Comparison of ENCODE assay signal across 8 cellular contexts in the genomic region with DNA sequence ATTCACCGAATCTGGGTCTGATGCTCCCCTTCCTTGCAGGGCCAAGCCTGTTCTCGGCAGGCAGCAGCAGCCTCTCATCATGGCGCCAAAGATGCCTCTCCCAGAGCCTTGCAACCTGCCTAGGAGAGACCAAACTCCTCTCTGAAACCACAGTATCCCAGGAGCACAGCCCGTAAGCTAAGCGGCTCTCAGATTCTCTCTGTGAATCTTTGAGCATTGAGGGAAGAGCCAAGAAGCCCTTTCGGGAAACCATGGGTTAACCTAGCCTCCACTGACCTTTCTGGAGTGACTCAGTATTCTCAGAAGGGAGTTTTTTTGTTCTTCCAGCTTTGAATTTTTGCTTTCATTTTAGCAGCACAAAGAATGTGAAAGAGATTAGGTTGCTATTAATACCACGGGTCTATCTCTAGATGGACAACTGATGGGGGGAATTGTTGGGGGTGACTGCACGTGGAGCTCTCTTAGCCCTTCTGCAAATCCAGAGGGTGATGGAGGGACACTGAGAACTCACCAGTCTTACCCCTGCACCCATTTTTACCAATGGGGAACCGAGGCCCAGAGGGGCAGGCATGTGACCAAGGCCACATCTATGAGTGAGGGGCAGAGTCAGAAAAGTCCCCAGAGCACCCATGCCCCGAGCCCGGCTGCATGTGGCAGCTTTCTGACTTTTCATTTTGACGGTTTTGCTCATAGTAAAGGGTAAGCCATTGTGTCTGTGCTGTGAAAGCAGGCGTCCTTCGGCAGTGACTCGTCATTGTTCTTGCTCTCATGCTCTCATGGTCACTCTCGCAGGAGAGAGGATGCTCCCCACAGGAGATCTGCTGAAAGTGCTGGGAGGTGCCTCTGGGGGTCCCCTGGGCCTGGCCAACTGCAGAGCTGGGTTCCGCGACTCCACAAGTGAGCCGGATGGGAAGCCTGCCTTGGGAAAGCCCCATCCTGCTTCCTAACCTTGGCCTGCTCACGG. TPM values are rescaled to one million over a fixed set of nuclear protein-coding genes. Genes with fewer than 3 reads are reported as not detected.
DNase-seq lines count a peak whose midpoint lies in the region; ATAC-seq, FAIRE-seq and TF ChIP-seq lines count a peak whose summit lies in the region.

No MANE protein-coding gene starts in this region.

- H3K9me3 Mint-ChIP-seq in activated T-cell treated with anti-CD3 and anti-CD28 coated beads, Interleukin-2, amount 50 U/mL, for 24 hours = no peaks in the 10 kb centered on the region
- H3K9me3 Mint-ChIP-seq in effector memory CD8-positive, alpha-beta T cell = no peaks in the 10 kb centered on the region

- peaks cover 0 to 33% of the 10 kb centered on the region in 2 donors for H3K36me3 ChIP-seq in ascending aorta
- H3K36me3 ChIP-seq in mucosa of rectum (ENCODE audit: control insufficient read depth in 2 of 2, insufficient read depth in 2 of 2, low read length in 2 of 2) = no peaks in the 10 kb centered on the region
- H3K36me3 ChIP-seq in small intestine (ENCODE audit: control insufficient read depth in 2 of 2, insufficient read depth in 2 of 2, low read length in 2 of 2) = no peaks in the 10 kb centered on the region

- peak; percentile 73 for ATAC-seq in HG03135 (IDR thresholded peaks at IDR 0.05; ENCODE audit: unreplicated experiment)
- ATAC-seq in effector memory CD8-positive, alpha-beta T cell (replicated peaks) = no peak

- H3K4me3 Mint-ChIP-seq in activated T-cell treated with anti-CD3 and anti-CD28 coated beads, Interleukin-2, amount 50 U/mL, for 24 hours = peak overlapping the region; percentile 20
- no peak overlapping the region for H3K4me3 Mint-ChIP-seq in effector memory CD8-positive, alpha-beta T cell

- H3K27ac Mint-ChIP-seq in activated T-cell treated with anti-CD3 and anti-CD28 coated beads, Interleukin-2, amount 50 U/mL, for 24 hours = peak overlapping the region; percentile 62
- no peak overlapping the region for H3K27ac Mint-ChIP-seq in effector memory CD8-positive, alpha-beta T cell

- H3K4me1 Mint-ChIP-seq in activated T-cell treated with anti-CD3 and anti-CD28 coated beads, Interleukin-2, amount 50 U/mL, for 24 hours (ENCODE audit: low read depth) = peaks cover 25% of the 10 kb centered on the region
- peaks cover 0 to 4% of the 10 kb centered on the region in 2 donors for H3K4me1 Mint-ChIP-seq in effector memory CD8-positive, alpha-beta T cell (ENCODE audit: low read depth in 2 of 2)

- H3K4me3 ChIP-seq in ascending aorta (peak overlapping the region; percentile 32 to 45), mucosa of rectum (ENCODE audit: low read length in 2 of 2) (no peak overlapping the region), small intestine (ENCODE audit: low read depth in 1 of 2, low read length in 2 of 2) (no peak overlapping the region)

- intact Hi-C loops in ascending aorta (cut with DNase I) = loop anchor here (2.0 kb wide), 2 partner anchors 33 to 39 kb away; no protein-coding TSS in a partner anchor

- WGBS in small intestine, 3 donors = 52 to 75% (median 63%) methylated on average over 20 of the region's 20 CpGs

- no peaks in the 10 kb centered on the region for H3K27me3 Mint-ChIP-seq in activated T-cell treated with anti-CD3 and anti-CD28 coated beads, Interleukin-2, amount 50 U/mL, for 24 hours
- no peaks in the 10 kb centered on the region for H3K27me3 Mint-ChIP-seq in effector memory CD8-positive, alpha-beta T cell

- H3K27me3 ChIP-seq in ascending aorta (no peaks in the 10 kb centered on the region), mucosa of rectum (ENCODE audit: control insufficient read depth in 2 of 2, insufficient read depth in 2 of 2, low read length in 2 of 2) (no peaks in the 10 kb centered on the region), small intestine (ENCODE audit: control insufficient read depth in 2 of 2, insufficient read depth in 2 of 2, low read length in 2 of 2) (no peaks in the 10 kb centered on the region)

- DNase-seq in activated T-cell treated with anti-CD3 and anti-CD28 coated beads, Interleukin-2, amount 50 U/mL, for 24 hours = no peak
- no peak for DNase-seq in activated T-cell treated with anti-CD3 and anti-CD28 coated beads, Interleukin-2, amount 50 U/mL, for 1 hour
- DNase-seq in ascending aorta (ENCODE audit: low spot score in 2 of 2) = no peak
- DNase-seq in DMS53 (lab: John Stamatoyannopoulos, UW) = no peak
- no peak for DNase-seq in small intestine
- DNase-seq in effector memory CD8-positive, alpha-beta T cell = no peak

- H3K9ac ChIP-seq in mucosa of rectum (ENCODE audit: low read depth in 1 of 2, low read length in 2 of 2) = no peak overlapping the region

- peaks cover 38 to 96% of the 10 kb centered on the region in 2 donors for H3K4me1 ChIP-seq in ascending aorta
- peaks cover 18 to 29% of the 10 kb centered on the region in 2 donors for H3K4me1 ChIP-seq in mucosa of rectum (ENCODE audit: control insufficient read depth in 2 of 2, insufficient read depth in 2 of 2, low read length in 2 of 2)
- H3K4me1 ChIP-seq in small intestine (ENCODE audit: control insufficient read depth in 2 of 2, insufficient read depth in 1 of 2, low read depth in 1 of 2, low read length in 1 of 2) = peaks cover 3 to 15% of the 10 kb centered on the region in 2 donors

- TF ChIP-seq CTCF in ascending aorta (IDR thresholded peaks at IDR 0.05) = no peak

- H3K9me3 ChIP-seq in ascending aorta (no peaks in the 10 kb centered on the region), mucosa of rectum (ENCODE audit: control insufficient read depth in 2 of 2, low read length in 2 of 2) (no peaks in the 10 kb centered on the region), small intestine (ENCODE audit: control insufficient read depth, low read depth) (no peaks in the 10 kb centered on the region)

- H3K36me3 Mint-ChIP-seq in activated T-cell treated with anti-CD3 and anti-CD28 coated beads, Interleukin-2, amount 50 U/mL, for 24 hours (ENCODE audit: low read depth) = no peaks in the 10 kb centered on the region
- H3K36me3 Mint-ChIP-seq in effector memory CD8-positive, alpha-beta T cell (ENCODE audit: insufficient read depth) = no peaks in the 10 kb centered on the region

- FAIRE-seq in small intestine (lab: Jason Lieb, UNC) = no peak

- H3K27ac ChIP-seq in ascending aorta = peak overlapping the region; percentile 88 to 93
- H3K27ac ChIP-seq in mucosa of rectum (ENCODE audit: low read depth in 2 of 2, low read length in 2 of 2) = peak overlapping the region; percentile 49 to 57
- H3K27ac ChIP-seq in small intestine (ENCODE audit: low read depth in 1 of 2, low read length in 1 of 2) = peak overlapping the region in 1 of 2 donors; percentile 85

RNA-seq across cellular contexts. Expression of a gene that starts 36.0 kb away (rescaled TPM):
- total RNA-seq in ascending aorta = 236 TPM
- 1 to 10 TPM in 2 of 3 donors, under 1 TPM in 1; 0.45 to 9.0 (median 1.6) TPM for polyA plus RNA-seq in small intestine

Comparison
In these comparisons a context has a peak if more than half of its experiments do, and no peak if none do; other contexts are left out.
1. H3K4me3 ChIP-seq: peak in ascending aorta (2 of 2); none in mucosa of rectum (0 of 2) and small intestine (0 of 2).